In the genomic region with DNA sequence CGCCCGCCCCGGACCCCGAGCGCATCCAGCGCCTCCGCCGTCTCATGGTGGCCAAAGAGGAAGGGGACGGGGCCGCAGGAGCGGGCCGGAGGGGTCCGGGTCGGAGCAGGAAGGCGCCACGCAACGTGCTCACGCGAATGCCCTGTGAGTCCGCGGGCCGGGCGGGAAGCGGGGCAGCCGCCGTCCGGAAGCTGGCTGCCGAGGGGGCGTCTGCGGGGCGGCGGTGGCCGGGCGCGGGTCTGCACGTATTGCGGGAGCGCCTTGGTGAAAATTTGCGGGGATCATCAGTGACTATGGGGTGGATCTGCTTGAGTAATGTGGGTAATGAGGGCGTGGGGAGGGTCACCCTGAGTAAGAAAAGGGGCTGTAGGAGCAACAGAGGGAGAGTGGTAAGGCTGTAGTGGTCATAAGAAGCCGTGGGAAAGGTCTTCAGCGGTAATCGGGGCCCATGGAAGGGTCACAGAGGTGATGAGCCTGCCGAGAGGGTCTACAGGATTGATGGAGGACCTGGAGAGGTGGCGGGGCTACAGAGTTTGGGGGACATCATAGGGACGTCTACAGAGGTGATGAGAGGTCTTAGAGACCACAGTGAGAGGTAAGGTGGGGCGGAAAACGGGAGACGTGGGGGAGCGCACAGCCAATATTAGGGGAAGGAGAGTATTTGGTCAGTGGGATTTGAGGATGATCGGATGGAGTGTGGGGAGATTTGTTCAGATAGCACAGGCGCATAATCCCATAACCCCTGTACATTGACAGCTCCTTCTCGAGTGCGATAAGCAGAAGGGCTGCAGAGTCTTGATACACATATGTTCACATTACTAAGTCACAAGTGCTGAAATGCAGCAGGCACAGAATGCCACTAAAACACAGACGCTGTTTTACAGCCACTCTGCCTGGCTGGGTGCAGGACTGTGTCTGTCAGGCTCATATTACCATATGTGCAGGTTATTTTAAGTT, we compare ENCODE assay signal across 8 cellular contexts. TPM values are rescaled to one million over a fixed set of nuclear protein-coding genes. Genes with fewer than 3 reads are reported as not detected.
DNase-seq lines count a peak whose midpoint lies in the region; ATAC-seq and TF ChIP-seq lines count a peak whose summit lies in the region.

No MANE protein-coding gene starts in this region.

- peaks cover 3% of the 10 kb centered on the region for H3K27me3 Mint-ChIP-seq in activated T-helper 1 cell treated with anti-CD3 and anti-CD28 coated beads, Interleukin-12 subunit alpha, Interleukin-12 subunit beta, Interleukin-2, Interleukin-4 antibody, amounts not matched to agents 30 ng/mL and 10 ng/mL and 1 ng/mL, durations not matched to agents 14 hours and 24 hours and 36 hours (ENCODE audit: insufficient read depth)

- H3K4me1 Mint-ChIP-seq in activated T-helper 1 cell treated with anti-CD3 and anti-CD28 coated beads, Interleukin-12 subunit alpha, Interleukin-12 subunit beta, Interleukin-2, Interleukin-4 antibody, amounts not matched to agents 30 ng/mL and 10 ng/mL and 1 ng/mL, durations not matched to agents 14 hours and 24 hours and 36 hours (ENCODE audit: low read depth), result peaks cover 51% of the 10 kb centered on the region

- no peaks in the 10 kb centered on the region for H3K79me2 ChIP-seq in KMS-11 (ENCODE audit: insufficient read depth, low read depth)

- H2AFZ ChIP-seq in KMS-11 (ENCODE audit: low read depth), result peak overlapping the region; percentile 64

- H3K27me3 ChIP-seq in KMS-11 (ENCODE audit: insufficient read depth, low read depth), result no peaks in the 10 kb centered on the region
- H3K27me3 ChIP-seq in cardiac muscle cell, result no peaks in the 10 kb centered on the region

- no peak for TF ChIP-seq CTCF in KMS-11 (conservative IDR thresholded peaks at IDR 0.05; ENCODE audit: low read depth, low read length)
- TF ChIP-seq CTCF in cardiac muscle cell (IDR thresholded peaks at IDR 0.05; ENCODE audit: low read depth, low read length), result no peak

- no peaks in the 10 kb centered on the region for H3K36me3 ChIP-seq in KMS-11 (ENCODE audit: insufficient read depth)
- H3K36me3 ChIP-seq in cardiac muscle cell, result no peaks in the 10 kb centered on the region

- H3K9me3 ChIP-seq in cardiac muscle cell (ENCODE audit: low read depth), result no peaks in the 10 kb centered on the region

- peak overlapping the region; percentile 74 for H3K9ac ChIP-seq in KMS-11

- no peaks in the 10 kb centered on the region for H3K9me3 Mint-ChIP-seq in activated T-helper 1 cell treated with anti-CD3 and anti-CD28 coated beads, Interleukin-12 subunit alpha, Interleukin-12 subunit beta, Interleukin-2, Interleukin-4 antibody, amounts not matched to agents 30 ng/mL and 10 ng/mL and 1 ng/mL, durations not matched to agents 14 hours and 24 hours and 36 hours

- H3K4me3 ChIP-seq in KMS-11 (IDR thresholded peaks at IDR 0.05; ENCODE audit: insufficient read depth, low read depth, low read length) (no peak overlapping the region), cardiac muscle cell (peak overlapping the region; percentile 69)

- H3K4me3 Mint-ChIP-seq in activated T-helper 1 cell treated with anti-CD3 and anti-CD28 coated beads, Interleukin-12 subunit alpha, Interleukin-12 subunit beta, Interleukin-2, Interleukin-4 antibody, amounts not matched to agents 30 ng/mL and 10 ng/mL and 1 ng/mL, durations not matched to agents 14 hours and 24 hours and 36 hours, result peak overlapping the region; percentile 98

- H3K4me2 ChIP-seq in KMS-11, result peak overlapping the region; percentile 63

- H3K36me3 Mint-ChIP-seq in activated T-helper 1 cell treated with anti-CD3 and anti-CD28 coated beads, Interleukin-12 subunit alpha, Interleukin-12 subunit beta, Interleukin-2, Interleukin-4 antibody, amounts not matched to agents 30 ng/mL and 10 ng/mL and 1 ng/mL, durations not matched to agents 14 hours and 24 hours and 36 hours (ENCODE audit: low read depth), result peaks cover 13% of the 10 kb centered on the region

- intact Hi-C loops in activated T-helper 1 cell treated with anti-CD3 and anti-CD28 coated beads, Interleukin-12 subunit alpha, Interleukin-12 subunit beta, Interleukin-2, Interleukin-4 antibody, amounts not matched to agents 30 ng/mL and 10 ng/mL and 1 ng/mL, durations not matched to agents 14 hours and 24 hours and 36 hours (cut with micrococcal nuclease), result no loop called here
- intact Hi-C loops in posterior vena cava (cut with DNase I), result no loop called here

- peak; percentile 33 for DNase-seq in Daoy (ENCODE audit: low read depth)
- DNase-seq in activated T-helper 1 cell treated with anti-CD3 and anti-CD28 coated beads, Interleukin-12 subunit alpha, Interleukin-12 subunit beta, Interleukin-2, Interleukin-4 antibody, amounts not matched to agents 30 ng/mL and 10 ng/mL and 1 ng/mL, durations not matched to agents 14 hours and 24 hours and 36 hours (ENCODE audit: low spot score), result peak; percentile 21
- DNase-seq in cardiac muscle cell (ENCODE audit: low read depth in 1 of 2, low spot score in 1 of 2), result peak in 1 of 2 donors; percentile 49
- DNase-seq in posterior vena cava (ENCODE audit: low spot score), result peak; percentile 85
- no peak for DNase-seq in mesenteric fat pad (ENCODE audit: low spot score)
- no peak for DNase-seq in SKM-1 treated with dmso at 0.1 percent for 144 hours (lab: John Stamatoyannopoulos, UW; ENCODE audit: unreplicated experiment)

- ATAC-seq in GM21526 (IDR thresholded peaks at IDR 0.05; ENCODE audit: low FRiP score, unreplicated experiment), result peak; percentile 12

- peak overlapping the region; percentile 93 for H3K27ac Mint-ChIP-seq in activated T-helper 1 cell treated with anti-CD3 and anti-CD28 coated beads, Interleukin-12 subunit alpha, Interleukin-12 subunit beta, Interleukin-2, Interleukin-4 antibody, amounts not matched to agents 30 ng/mL and 10 ng/mL and 1 ng/mL, durations not matched to agents 14 hours and 24 hours and 36 hours

- H3K4me1 ChIP-seq in KMS-11 (ENCODE audit: low read depth, poor library complexity, severe bottlenecking) (peaks cover 14% of the 10 kb centered on the region), cardiac muscle cell (ENCODE audit: low read depth) (no peaks in the 10 kb centered on the region)

- no peak overlapping the region for H3K27ac ChIP-seq in KMS-11
- H3K27ac ChIP-seq in cardiac muscle cell, result no peak overlapping the region

- no peaks in the 10 kb centered on the region for H4K20me1 ChIP-seq in KMS-11 (ENCODE audit: insufficient read depth)

RNA-seq across cellular contexts. Expression of a gene that starts 0.8 kb away (rescaled TPM):
- 8.2 and 9.0 TPM in 2 replicates for total RNA-seq in Daoy (2014; rRNA removed; shearing (Covaris generic))
- total RNA-seq in activated T-helper 1 cell treated with anti-CD3 and anti-CD28 coated beads, Interleukin-12 subunit alpha, Interleukin-12 subunit beta, Interleukin-2, Interleukin-4 antibody, amounts not matched to agents 30 ng/mL and 10 ng/mL and 1 ng/mL, durations not matched to agents 14 hours and 24 hours and 36 hours, result 8.8 and 9.0 TPM in 2 replicates
- total RNA-seq in cardiac muscle cell (3.0 and 5.5 TPM in 2 replicates), posterior vena cava (1 to 10 TPM; 5.8 to 8.1 TPM), mesenteric fat pad (2.1 TPM)
- polyA plus RNA-seq in cardiac muscle cell, result 1.6 and 2.2 TPM in 2 replicates

RNA-seq across cellular contexts. Expression of a gene that starts 13.1 kb away (rescaled TPM):
- total RNA-seq in Daoy (2014; rRNA removed; shearing (Covaris generic)), result 20.9 and 21.7 TPM in 2 replicates
- total RNA-seq in activated T-helper 1 cell treated with anti-CD3 and anti-CD28 coated beads, Interleukin-12 subunit alpha, Interleukin-12 subunit beta, Interleukin-2, Interleukin-4 antibody, amounts not matched to agents 30 ng/mL and 10 ng/mL and 1 ng/mL, durations not matched to agents 14 hours and 24 hours and 36 hours, result 26.8 and 30.1 TPM in 2 replicates
- total RNA-seq in cardiac muscle cell, result 10.0 and 10.4 TPM in 2 replicates
- 6.1 and 9.4 TPM in 2 replicates for polyA plus RNA-seq in cardiac muscle cell
- 1 to 10 TPM; 7.4 to 8.4 TPM for total RNA-seq in posterior vena cava
- total RNA-seq in mesenteric fat pad, result 7.5 TPM

Comparison
In these comparisons a context has a peak if more than half of its experiments do, and no peak if none do; other contexts are left out.
1. DNase-seq: peak in Daoy (single experiment), activated T-helper 1 cell treated with anti-CD3 and anti-CD28 coated beads, Interleukin-12 subunit alpha, Interleukin-12 subunit beta, Interleukin-2, Interleukin-4 antibody, amounts not matched to agents 30 ng/mL and 10 ng/mL and 1 ng/mL, durations not matched to agents 14 hours and 24 hours and 36 hours (single experiment) and posterior vena cava (single experiment); none in mesenteric fat pad (single experiment) and SKM-1 treated with dmso at 0.1 percent for 144 hours (single experiment).